Comparison of ENCODE assay signal across 23 cellular contexts in the genomic region with DNA sequence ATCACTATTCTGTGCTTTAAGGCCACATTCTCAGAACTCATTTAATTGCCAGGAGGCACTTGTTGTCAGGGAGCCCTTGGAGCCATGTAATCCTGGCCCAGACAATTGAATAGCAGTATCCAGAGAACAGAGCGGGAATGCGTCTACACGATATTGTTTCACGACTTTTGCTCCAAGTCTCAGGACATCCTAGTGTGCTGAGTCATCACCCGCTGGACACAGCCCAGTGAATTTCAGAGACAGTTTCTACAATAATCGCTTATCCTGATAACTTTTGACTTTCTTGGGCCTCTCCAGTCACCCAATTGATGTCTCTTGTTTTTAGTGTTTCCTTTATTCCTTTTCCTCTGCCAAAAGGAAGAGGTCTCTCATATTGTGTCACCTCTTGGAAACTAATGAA.
"Had no signal": no experiment of that assay in that cellular context is flagged by ENCODE, and none has a peak within 500 bp of the region (broad histone marks: within the 10 kb centered on the region; RNA-seq: fewer than 3 reads in every experiment).

No MANE protein-coding gene starts in this region.

- DNase-seq: activated B cell treated with CpG ODN at 0.5 μM for 24 hours; activated CD4-positive, alpha-beta T cell treated with anti-CD3 and anti-CD28 coated beads for 36 hours; activated CD4-positive, alpha-beta T cell treated with anti-CD3 and anti-CD28 coated beads, Interleukin-2, amount 50 U/mL, for 4 hours; activated CD8-positive, alpha-beta memory T cell treated with anti-CD3 and anti-CD28 coated beads, Interleukin-2, amount 50 U/mL, for 48 hours; activated naive CD4-positive, alpha-beta T cell treated with Interleukin-2 at 50 U/mL for 16 hours; activated naive CD8-positive, alpha-beta T cell treated with anti-CD3 and anti-CD28 coated beads, Interleukin-2, amount 10 ng/mL, durations not matched to agents 7 days and 5 days; activated T-cell treated with anti-CD3 and anti-CD28 coated beads, Interleukin-2, amount 50 U/mL, for 4 hours; amniotic stem cell; cerebellar nuclear complex; cortex of kidney; foreskin fibroblast; immature natural killer cell; left lung; natural killer cell; ovary; right cardiac atrium; stimulated activated CD4-positive, alpha-beta T cell treated with anti-CD3 and anti-CD28 coated beads, Interleukin-1b, Interleukin-23, amount 100 ng/mL, for 48 hours; T-helper 17 cell; thyroid gland had no signal

- H3K4me3 Mint-ChIP-seq: activated B cell treated with CpG ODN at 0.5 μM for 24 hours; activated CD4-positive, alpha-beta T cell treated with anti-CD3 and anti-CD28 coated beads for 36 hours; activated naive CD8-positive, alpha-beta T cell treated with anti-CD3 and anti-CD28 coated beads, Interleukin-2, amount 10 ng/mL, durations not matched to agents 7 days and 5 days; activated T-cell treated with anti-CD3 and anti-CD28 coated beads, Interleukin-2, amount 50 U/mL, for 4 hours; immature natural killer cell; mesothelial cell of epicardium; natural killer cell; stimulated activated naive CD8-positive, alpha-beta T cell treated with anti-CD3 and anti-CD28 coated beads, Interleukin-15, Interleukin-2, amounts not matched to agents 100 ng/mL and 50 ng/mL, for 24 hours; T-helper 17 cell had no signal

- H3K36me3 Mint-ChIP-seq: activated naive CD8-positive, alpha-beta T cell treated with anti-CD3 and anti-CD28 coated beads, Interleukin-2, amount 10 ng/mL, durations not matched to agents 7 days and 5 days; immature natural killer cell; mesothelial cell of epicardium; natural killer cell had no signal

- H3K27ac Mint-ChIP-seq: activated B cell treated with CpG ODN at 0.5 μM for 24 hours; activated CD4-positive, alpha-beta T cell treated with anti-CD3 and anti-CD28 coated beads for 36 hours; activated naive CD8-positive, alpha-beta T cell treated with anti-CD3 and anti-CD28 coated beads, Interleukin-2, amount 10 ng/mL, durations not matched to agents 7 days and 5 days; activated T-helper 2 cell treated with anti-CD3 and anti-CD28 coated beads, Interferon-gamma antibody, Interleukin-2, Interleukin-4, amounts not matched to agents 10 μg/mL and 5 μg/mL and 100 μg/mL, durations not matched to agents 14 hours and 24 hours and 36 hours; immature natural killer cell; mesothelial cell of epicardium; natural killer cell; stimulated activated naive CD8-positive, alpha-beta T cell treated with anti-CD3 and anti-CD28 coated beads, Interleukin-15, Interleukin-2, amounts not matched to agents 100 ng/mL and 50 ng/mL, for 24 hours; T-helper 17 cell had no signal

- H3K9me3 Mint-ChIP-seq: activated B cell treated with CpG ODN at 0.5 μM for 24 hours; activated naive CD8-positive, alpha-beta T cell treated with anti-CD3 and anti-CD28 coated beads, Interleukin-2, amount 10 ng/mL, durations not matched to agents 7 days and 5 days; activated T-cell treated with anti-CD3 and anti-CD28 coated beads, Interleukin-2, amount 50 U/mL, for 4 hours; activated T-helper 2 cell treated with anti-CD3 and anti-CD28 coated beads, Interferon-gamma antibody, Interleukin-2, Interleukin-4, amounts not matched to agents 10 μg/mL and 5 μg/mL and 100 μg/mL, durations not matched to agents 14 hours and 24 hours and 36 hours; mesothelial cell of epicardium; natural killer cell; stimulated activated naive CD8-positive, alpha-beta T cell treated with anti-CD3 and anti-CD28 coated beads, Interleukin-15, Interleukin-2, amounts not matched to agents 100 ng/mL and 50 ng/mL, for 24 hours had no signal

- H3K27me3 Mint-ChIP-seq: activated B cell treated with CpG ODN at 0.5 μM for 24 hours; activated naive CD8-positive, alpha-beta T cell treated with anti-CD3 and anti-CD28 coated beads, Interleukin-2, amount 10 ng/mL, durations not matched to agents 7 days and 5 days had no signal

- H3K4me1 Mint-ChIP-seq: activated B cell treated with CpG ODN at 0.5 μM for 24 hours; activated CD4-positive, alpha-beta T cell treated with anti-CD3 and anti-CD28 coated beads for 36 hours; activated naive CD8-positive, alpha-beta T cell treated with anti-CD3 and anti-CD28 coated beads, Interleukin-2, amount 10 ng/mL, durations not matched to agents 7 days and 5 days; immature natural killer cell; mesothelial cell of epicardium; natural killer cell; T-helper 17 cell had no signal

- FAIRE-seq: endometrium had no signal

- ATAC-seq: activated CD4-positive, alpha-beta T cell treated with anti-CD3 and anti-CD28 coated beads for 36 hours; activated T-cell treated with anti-CD3 and anti-CD28 coated beads, Interleukin-2, amount 50 U/mL, for 4 hours; left lung; natural killer cell; right cardiac atrium; T-helper 17 cell had no signal
